Comparison of ENCODE assay signal across 1 cellular context in the genomic region with DNA sequence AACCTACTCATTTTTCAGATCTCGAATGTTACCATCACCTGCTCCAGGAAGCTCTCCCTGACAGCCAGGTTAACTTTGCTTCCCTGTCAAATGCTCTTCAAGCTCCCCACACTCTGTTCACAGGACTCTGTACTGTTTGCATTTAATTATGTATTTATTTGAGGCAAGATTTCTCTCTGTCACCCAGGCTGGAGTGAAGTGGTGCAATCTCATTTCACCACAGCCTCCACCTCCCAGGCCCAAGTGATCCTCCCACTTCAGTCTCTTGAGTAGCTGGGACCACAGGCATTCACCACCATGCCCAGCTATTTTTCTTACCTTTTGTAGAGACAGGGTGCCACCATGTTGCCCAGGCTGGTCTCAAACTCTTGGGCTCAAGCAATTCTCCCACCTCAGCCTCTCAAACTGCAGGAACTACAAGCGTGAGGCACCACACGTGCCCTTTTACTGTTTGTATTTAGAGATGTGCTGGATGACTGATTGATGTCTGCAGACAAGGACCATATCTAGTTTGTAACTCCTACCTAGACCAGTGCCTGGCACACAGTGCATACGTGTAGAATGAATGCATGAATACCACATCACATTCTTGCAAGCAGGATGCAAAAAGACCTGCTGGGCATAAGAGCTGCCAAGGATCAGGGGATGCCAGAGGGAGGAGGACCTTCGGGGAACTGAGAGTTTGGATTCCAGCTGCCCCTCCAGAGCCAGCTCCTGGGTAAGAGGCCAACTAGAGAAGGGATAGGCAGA.
TF ChIP-seq lines count a peak whose summit lies in the region.

No MANE protein-coding gene starts in this region.

TF ChIP-seq in HepG2, 621 proteins besides CTCF, POLR2A, EP300 and RAD21 (continued from another document and continues in another):
- TF ChIP-seq NRL (CRISPR knock-in tag; IDR thresholded peaks at IDR 0.05; ENCODE audit: borderline replicate concordance) (peak; percentile 40; the same call in 1 of the 2 replicates), ZNF574 (CRISPR knock-in tag; IDR thresholded peaks at IDR 0.05) (0 out of 2 replicates have a peak, but pooled peaks have one; percentile 13), NR3C1 (CRISPR knock-in tag; IDR thresholded peaks at IDR 0.05) (no peak), MEIS1 (CRISPR knock-in tag; IDR thresholded peaks at IDR 0.05; ENCODE audit: borderline replicate concordance) (0 out of 2 replicates have a peak, but pooled peaks have one; percentile 27), ZNF687 (CRISPR knock-in tag; IDR thresholded peaks at IDR 0.05) (0 out of 2 replicates have a peak, but pooled peaks have one; percentile 24), ZNF3 (CRISPR knock-in tag; IDR thresholded peaks at IDR 0.05) (peak; percentile 95), U2AF2 (IDR thresholded peaks at IDR 0.05; ENCODE audit: low read depth, low read length) (no peak), MAFK (conservative IDR thresholded peaks at IDR 0.05 in 1 of 2, IDR thresholded peaks at IDR 0.05 in 1 of 2; ENCODE audit: low read length in 2 of 2) (no peak), HNF4G (IDR thresholded peaks at IDR 0.05; ENCODE audit: borderline replicate concordance, low read depth, low read length) (0 out of 2 replicates have a peak, but pooled peaks have one; percentile 6), HNF4G (CRISPR knock-in tag; IDR thresholded peaks at IDR 0.05; ENCODE audit: borderline replicate concordance, low read depth) (no peak), NFKBIZ (CRISPR knock-in tag; IDR thresholded peaks at IDR 0.05) (no peak), BHLHE40 (IDR thresholded peaks at IDR 0.05; ENCODE audit: low read length) (peak; percentile 40; the same call in 1 of the 2 replicates), ZNF292 (CRISPR knock-in tag; IDR thresholded peaks at IDR 0.05; ENCODE audit: borderline replicate concordance, low read depth) (peak; percentile 53; the same call in 1 of the 2 replicates), ZNF782 (CRISPR knock-in tag; IDR thresholded peaks at IDR 0.05; ENCODE audit: borderline replicate concordance) (no peak), MIXL1 (CRISPR knock-in tag; IDR thresholded peaks at IDR 0.05) (peak; percentile 74; the same call in 1 of the 2 replicates), MEF2D (CRISPR knock-in tag; IDR thresholded peaks at IDR 0.05) (no peak), ZNF501 (CRISPR knock-in tag; IDR thresholded peaks at IDR 0.05) (0 out of 2 replicates have a peak, but pooled peaks have one; percentile 47), ZFP62 (CRISPR knock-in tag; IDR thresholded peaks at IDR 0.05) (no peak), ZNF343 (CRISPR knock-in tag; IDR thresholded peaks at IDR 0.05) (no peak), SALL1 (CRISPR knock-in tag; IDR thresholded peaks at IDR 0.05) (peak; percentile 56; the same call in 1 of the 2 replicates), HOXD1 (CRISPR knock-in tag; IDR thresholded peaks at IDR 0.05) (no peak), BORCS8-MEF2B (CRISPR knock-in tag; IDR thresholded peaks at IDR 0.05) (0 out of 2 replicates have a peak, but pooled peaks have one; percentile 29), HNF4A (CRISPR knock-in tag; IDR thresholded peaks at IDR 0.05) (peak; percentile 54), IRX3 (CRISPR knock-in tag; IDR thresholded peaks at IDR 0.05; ENCODE audit: borderline replicate concordance, low read depth) (no peak)
- TF ChIP-seq, protein P1, sequence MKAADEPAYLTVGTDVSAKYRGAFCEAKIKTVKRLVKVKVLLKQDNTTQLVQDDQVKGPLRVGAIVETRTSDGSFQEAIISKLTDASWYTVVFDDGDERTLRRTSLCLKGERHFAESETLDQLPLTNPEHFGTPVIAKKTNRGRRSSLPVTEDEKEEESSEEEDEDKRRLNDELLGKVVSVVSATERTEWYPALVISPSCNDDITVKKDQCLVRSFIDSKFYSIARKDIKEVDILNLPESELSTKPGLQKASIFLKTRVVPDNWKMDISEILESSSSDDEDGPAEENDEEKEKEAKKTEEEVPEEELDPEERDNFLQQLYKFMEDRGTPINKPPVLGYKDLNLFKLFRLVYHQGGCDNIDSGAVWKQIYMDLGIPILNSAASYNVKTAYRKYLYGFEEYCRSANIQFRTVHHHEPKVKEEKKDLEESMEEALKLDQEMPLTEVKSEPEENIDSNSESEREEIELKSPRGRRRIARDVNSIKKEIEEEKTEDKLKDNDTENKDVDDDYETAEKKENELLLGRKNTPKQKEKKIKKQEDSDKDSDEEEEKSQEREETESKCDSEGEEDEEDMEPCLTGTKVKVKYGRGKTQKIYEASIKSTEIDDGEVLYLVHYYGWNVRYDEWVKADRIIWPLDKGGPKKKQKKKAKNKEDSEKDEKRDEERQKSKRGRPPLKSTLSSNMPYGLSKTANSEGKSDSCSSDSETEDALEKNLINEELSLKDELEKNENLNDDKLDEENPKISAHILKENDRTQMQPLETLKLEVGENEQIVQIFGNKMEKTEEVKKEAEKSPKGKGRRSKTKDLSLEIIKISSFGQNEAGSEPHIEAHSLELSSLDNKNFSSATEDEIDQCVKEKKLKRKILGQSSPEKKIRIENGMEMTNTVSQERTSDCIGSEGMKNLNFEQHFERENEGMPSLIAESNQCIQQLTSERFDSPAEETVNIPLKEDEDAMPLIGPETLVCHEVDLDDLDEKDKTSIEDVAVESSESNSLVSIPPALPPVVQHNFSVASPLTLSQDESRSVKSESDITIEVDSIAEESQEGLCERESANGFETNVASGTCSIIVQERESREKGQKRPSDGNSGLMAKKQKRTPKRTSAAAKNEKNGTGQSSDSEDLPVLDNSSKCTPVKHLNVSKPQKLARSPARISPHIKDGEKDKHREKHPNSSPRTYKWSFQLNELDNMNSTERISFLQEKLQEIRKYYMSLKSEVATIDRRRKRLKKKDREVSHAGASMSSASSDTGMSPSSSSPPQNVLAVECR (CRISPR knock-in tag; IDR thresholded peaks at IDR 0.05; ENCODE audit: borderline replicate concordance), result peak; percentile 27; the same call in 1 of the 2 replicates
- TF ChIP-seq, protein P2, sequence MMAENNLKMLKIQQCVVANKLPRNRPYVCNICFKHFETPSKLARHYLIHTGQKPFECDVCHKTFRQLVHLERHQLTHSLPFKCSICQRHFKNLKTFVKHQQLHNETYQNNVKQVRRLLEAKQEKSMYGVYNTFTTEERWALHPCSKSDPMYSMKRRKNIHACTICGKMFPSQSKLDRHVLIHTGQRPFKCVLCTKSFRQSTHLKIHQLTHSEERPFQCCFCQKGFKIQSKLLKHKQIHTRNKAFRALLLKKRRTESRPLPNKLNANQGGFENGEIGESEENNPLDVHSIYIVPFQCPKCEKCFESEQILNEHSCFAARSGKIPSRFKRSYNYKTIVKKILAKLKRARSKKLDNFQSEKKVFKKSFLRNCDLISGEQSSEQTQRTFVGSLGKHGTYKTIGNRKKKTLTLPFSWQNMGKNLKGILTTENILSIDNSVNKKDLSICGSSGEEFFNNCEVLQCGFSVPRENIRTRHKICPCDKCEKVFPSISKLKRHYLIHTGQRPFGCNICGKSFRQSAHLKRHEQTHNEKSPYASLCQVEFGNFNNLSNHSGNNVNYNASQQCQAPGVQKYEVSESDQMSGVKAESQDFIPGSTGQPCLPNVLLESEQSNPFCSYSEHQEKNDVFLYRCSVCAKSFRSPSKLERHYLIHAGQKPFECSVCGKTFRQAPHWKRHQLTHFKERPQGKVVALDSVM (CRISPR knock-in tag; IDR thresholded peaks at IDR 0.05), result peak; percentile 84
- TF ChIP-seq, protein P3, sequence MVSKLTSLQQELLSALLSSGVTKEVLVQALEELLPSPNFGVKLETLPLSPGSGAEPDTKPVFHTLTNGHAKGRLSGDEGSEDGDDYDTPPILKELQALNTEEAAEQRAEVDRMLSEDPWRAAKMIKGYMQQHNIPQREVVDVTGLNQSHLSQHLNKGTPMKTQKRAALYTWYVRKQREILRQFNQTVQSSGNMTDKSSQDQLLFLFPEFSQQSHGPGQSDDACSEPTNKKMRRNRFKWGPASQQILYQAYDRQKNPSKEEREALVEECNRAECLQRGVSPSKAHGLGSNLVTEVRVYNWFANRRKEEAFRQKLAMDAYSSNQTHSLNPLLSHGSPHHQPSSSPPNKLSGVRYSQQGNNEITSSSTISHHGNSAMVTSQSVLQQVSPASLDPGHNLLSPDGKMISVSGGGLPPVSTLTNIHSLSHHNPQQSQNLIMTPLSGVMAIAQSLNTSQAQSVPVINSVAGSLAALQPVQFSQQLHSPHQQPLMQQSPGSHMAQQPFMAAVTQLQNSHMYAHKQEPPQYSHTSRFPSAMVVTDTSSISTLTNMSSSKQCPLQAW (CRISPR knock-in tag; IDR thresholded peaks at IDR 0.05), result peak; percentile 26; the same call in 1 of the 2 replicates
- TF ChIP-seq, protein P4, sequence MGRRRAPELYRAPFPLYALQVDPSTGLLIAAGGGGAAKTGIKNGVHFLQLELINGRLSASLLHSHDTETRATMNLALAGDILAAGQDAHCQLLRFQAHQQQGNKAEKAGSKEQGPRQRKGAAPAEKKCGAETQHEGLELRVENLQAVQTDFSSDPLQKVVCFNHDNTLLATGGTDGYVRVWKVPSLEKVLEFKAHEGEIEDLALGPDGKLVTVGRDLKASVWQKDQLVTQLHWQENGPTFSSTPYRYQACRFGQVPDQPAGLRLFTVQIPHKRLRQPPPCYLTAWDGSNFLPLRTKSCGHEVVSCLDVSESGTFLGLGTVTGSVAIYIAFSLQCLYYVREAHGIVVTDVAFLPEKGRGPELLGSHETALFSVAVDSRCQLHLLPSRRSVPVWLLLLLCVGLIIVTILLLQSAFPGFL (CRISPR knock-in tag; IDR thresholded peaks at IDR 0.05), result no peak
- TF ChIP-seq, protein P5, sequence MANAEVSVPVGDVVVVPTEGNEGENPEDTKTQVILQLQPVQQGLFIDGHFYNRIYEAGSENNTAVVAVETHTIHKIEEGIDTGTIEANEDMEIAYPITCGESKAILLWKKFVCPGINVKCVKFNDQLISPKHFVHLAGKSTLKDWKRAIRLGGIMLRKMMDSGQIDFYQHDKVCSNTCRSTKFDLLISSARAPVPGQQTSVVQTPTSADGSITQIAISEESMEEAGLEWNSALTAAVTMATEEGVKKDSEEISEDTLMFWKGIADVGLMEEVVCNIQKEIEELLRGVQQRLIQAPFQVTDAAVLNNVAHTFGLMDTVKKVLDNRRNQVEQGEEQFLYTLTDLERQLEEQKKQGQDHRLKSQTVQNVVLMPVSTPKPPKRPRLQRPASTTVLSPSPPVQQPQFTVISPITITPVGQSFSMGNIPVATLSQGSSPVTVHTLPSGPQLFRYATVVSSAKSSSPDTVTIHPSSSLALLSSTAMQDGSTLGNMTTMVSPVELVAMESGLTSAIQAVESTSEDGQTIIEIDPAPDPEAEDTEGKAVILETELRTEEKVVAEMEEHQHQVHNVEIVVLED (CRISPR knock-in tag; IDR thresholded peaks at IDR 0.05; ENCODE audit: borderline replicate concordance), result peak; percentile 28; the same call in 1 of the 2 replicates
- TF ChIP-seq, protein P6, sequence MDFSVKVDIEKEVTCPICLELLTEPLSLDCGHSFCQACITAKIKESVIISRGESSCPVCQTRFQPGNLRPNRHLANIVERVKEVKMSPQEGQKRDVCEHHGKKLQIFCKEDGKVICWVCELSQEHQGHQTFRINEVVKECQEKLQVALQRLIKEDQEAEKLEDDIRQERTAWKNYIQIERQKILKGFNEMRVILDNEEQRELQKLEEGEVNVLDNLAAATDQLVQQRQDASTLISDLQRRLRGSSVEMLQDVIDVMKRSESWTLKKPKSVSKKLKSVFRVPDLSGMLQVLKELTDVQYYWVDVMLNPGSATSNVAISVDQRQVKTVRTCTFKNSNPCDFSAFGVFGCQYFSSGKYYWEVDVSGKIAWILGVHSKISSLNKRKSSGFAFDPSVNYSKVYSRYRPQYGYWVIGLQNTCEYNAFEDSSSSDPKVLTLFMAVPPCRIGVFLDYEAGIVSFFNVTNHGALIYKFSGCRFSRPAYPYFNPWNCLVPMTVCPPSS (IDR thresholded peaks at IDR 0.05), result no peak
- TF ChIP-seq, protein P7, sequence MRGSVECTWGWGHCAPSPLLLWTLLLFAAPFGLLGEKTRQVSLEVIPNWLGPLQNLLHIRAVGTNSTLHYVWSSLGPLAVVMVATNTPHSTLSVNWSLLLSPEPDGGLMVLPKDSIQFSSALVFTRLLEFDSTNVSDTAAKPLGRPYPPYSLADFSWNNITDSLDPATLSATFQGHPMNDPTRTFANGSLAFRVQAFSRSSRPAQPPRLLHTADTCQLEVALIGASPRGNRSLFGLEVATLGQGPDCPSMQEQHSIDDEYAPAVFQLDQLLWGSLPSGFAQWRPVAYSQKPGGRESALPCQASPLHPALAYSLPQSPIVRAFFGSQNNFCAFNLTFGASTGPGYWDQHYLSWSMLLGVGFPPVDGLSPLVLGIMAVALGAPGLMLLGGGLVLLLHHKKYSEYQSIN (CRISPR knock-in tag; IDR thresholded peaks at IDR 0.05; ENCODE audit: borderline replicate concordance), result no peak
